In genomic region chr12:92717202-92717601, GRCh38 we compare ENCODE assay signal across 9 cellular contexts. TPM values are rescaled to one million over a fixed set of nuclear protein-coding genes. Genes with fewer than 3 reads are reported as not detected.
DNase-seq lines count a peak whose midpoint lies in the region; ATAC-seq and TF ChIP-seq lines count a peak whose summit lies in the region.
"Had no signal": no experiment of that assay in that cellular context is flagged by ENCODE, and none has a peak within 500 bp of the region (broad histone marks: within the 10 kb centered on the region; RNA-seq: fewer than 3 reads in every experiment).

No MANE protein-coding gene starts in this region.

- no peaks in the 10 kb centered on the region for H3K9me3 ChIP-seq in DND-41 (ENCODE audit: insufficient read depth, low read length, severe bottlenecking)

- H3K4me3 ChIP-seq in DND-41 (ENCODE audit: low read depth in 1 of 2, low read length in 2 of 2) (no peak overlapping the region), brain microvascular endothelial cell (ENCODE audit: low read depth, low read length) (no peak overlapping the region)

- H3K36me3 ChIP-seq in DND-41 (ENCODE audit: insufficient read depth, low read length), result no peaks in the 10 kb centered on the region
- H3K36me3 ChIP-seq in brain microvascular endothelial cell (replicated peaks), result no peaks in the 10 kb centered on the region

- TF ChIP-seq CTCF in DND-41 (IDR thresholded peaks at IDR 0.05; ENCODE audit: borderline replicate concordance, extremely low read depth, low read length, poor library complexity, severe bottlenecking), result peak; percentile 48
- peak; percentile 64 for TF ChIP-seq CTCF in brain microvascular endothelial cell (IDR thresholded peaks at IDR 0.05; ENCODE audit: low read depth, low read length, missing control alignments)

- H3K79me2 ChIP-seq in DND-41 (ENCODE audit: insufficient read depth, low read length), result no peaks in the 10 kb centered on the region

- no peaks in the 10 kb centered on the region for H4K20me1 ChIP-seq in DND-41 (ENCODE audit: insufficient read depth, low read length)

- H3K27ac ChIP-seq in DND-41 (ENCODE audit: low read length), result no peak overlapping the region
- H3K27ac ChIP-seq in brain microvascular endothelial cell, result no peak overlapping the region

- ATAC-seq in DND-41 (ENCODE audit: insufficient read depth, low read depth) (no peak), HG02970 (IDR thresholded peaks at IDR 0.05; ENCODE audit: low FRiP score, unreplicated experiment) (no peak), HG03097 (IDR thresholded peaks at IDR 0.05; ENCODE audit: low FRiP score, unreplicated experiment) (no peak), GM18868 (IDR thresholded peaks at IDR 0.05; ENCODE audit: unreplicated experiment) (no peak)
- ATAC-seq: left lobe of liver had no signal

- DNase-seq in DND-41 (no peak), Kasumi-1 (lab: John Stamatoyannopoulos, UW) (peak; percentile 71 to 82), brain microvascular endothelial cell (peak; percentile 19), medulla oblongata (ENCODE audit: extremely low spot score) (peak; percentile 30), posterior vena cava (ENCODE audit: low spot score) (no peak)

- H3K27me3 ChIP-seq in DND-41 (ENCODE audit: insufficient read depth, low read length, poor library complexity), result no peaks in the 10 kb centered on the region
- no peaks in the 10 kb centered on the region for H3K27me3 ChIP-seq in brain microvascular endothelial cell (replicated peaks)

- in situ Hi-C loops in brain microvascular endothelial cell (cut with HindIII; ENCODE audit: low pct_ligation_motif_present, low sequenced_read_pairs), result no loop called here

- intact Hi-C loops in posterior vena cava (cut with DNase I), result no loop called here

- no peak overlapping the region for H3K4me2 ChIP-seq in DND-41 (ENCODE audit: insufficient read depth, low read length)

- H3K9ac ChIP-seq in DND-41 (ENCODE audit: low read depth, low read length), result no peak overlapping the region

- no peaks in the 10 kb centered on the region for H3K4me1 ChIP-seq in DND-41 (ENCODE audit: insufficient read depth, low read length)

- H2AFZ ChIP-seq in DND-41 (ENCODE audit: low read depth, low read length), result no peak overlapping the region

RNA-seq across cellular contexts. Expression of gene PLEKHG7, which starts 14.4 kb away (rescaled TPM):
- total RNA-seq in posterior vena cava, result not detected
- total RNA-seq: left lobe of liver had no signal

Comparison
In these comparisons a context has a peak if more than half of its experiments do, and no peak if none do; other contexts are left out.
1. DNase-seq: peak in Kasumi-1 (2 of 2), brain microvascular endothelial cell (single experiment) and medulla oblongata (single experiment); none in DND-41 (single experiment) and posterior vena cava (single experiment).